ENCODE assay signal across 24 cellular contexts in genomic region chr18:42712065-42712464, GRCh38.
"Had no signal": no experiment of that assay in that cellular context is flagged by ENCODE, and none has a peak within 500 bp of the region (broad histone marks: within the 10 kb centered on the region; RNA-seq: fewer than 3 reads in every experiment).

No MANE protein-coding gene starts in this region.

- H3K27ac ChIP-seq: RWPE1 had no signal

- DNase-seq: IMR-90, Karpas-422, KG1, MG63, NCI-H1092, NCI-H1105 treated with DMSO at 0.1 percent for 48 hours, NCI-H1417 treated with DMSO at 0.1 percent for 48 hours, NCI-H146, NCI-H187, NCI-H2029, NCI-H2081 treated with DMSO at 0.1 percent for 48 hours, NCI-H2171 treated with DMSO at 0.1 percent for 48 hours, NCI-H345, NCI-H446 treated with DMSO at 0.1 percent for 48 hours, NCI-H510A treated with DMSO at 0.1 percent for 48 hours, NCI-H526, NCI-H748 treated with DMSO at 0.1 percent for 48 hours, PC-3, SHP77, SW 1271, T-cell had no signal

- H3K36me3 Mint-ChIP-seq: T-cell had no signal

- H3K27me3 Mint-ChIP-seq: T-cell had no signal

- H3K36me3 ChIP-seq: MG63 had no signal

- ATAC-seq: HepG2, Panc1, PC-3, T-cell had no signal

- H3K4me3 ChIP-seq: MG63 had no signal

- H3K4me3 Mint-ChIP-seq: T-cell had no signal

- H3K27me3 ChIP-seq: MG63 had no signal

- H3K4me1 Mint-ChIP-seq: T-cell had no signal

- H3K27ac Mint-ChIP-seq: T-cell had no signal

- H3K9me3 ChIP-seq: MG63 had no signal
